Comparison of ENCODE assay signal across 8 cellular contexts in genomic region chr1:159067699-159068621, GRCh38. TPM values are rescaled to one million over a fixed set of nuclear protein-coding genes. Genes with fewer than 3 reads are reported as not detected.
A peak's percentile ranks its signal among the peaks of the same experiment; 100 is the strongest.
DNase-seq lines count a peak whose midpoint lies in the region; ATAC-seq and TF ChIP-seq lines count a peak whose summit lies in the region.

No MANE protein-coding gene starts in this region.

- H3K36me3 ChIP-seq in lung (ENCODE audit: control insufficient read depth in 2 of 2, insufficient read depth in 2 of 2, low read length in 2 of 2) (no peaks in the 10 kb centered on the region), suprapubic skin (no peaks in the 10 kb centered on the region)

- peak overlapping the region; percentile 91 for H3K27ac Mint-ChIP-seq in activated naive CD4-positive, alpha-beta T cell treated with anti-CD3 and anti-CD28 coated beads for 36 hours

- DNase-seq in activated naive CD4-positive, alpha-beta T cell treated with anti-CD3 and anti-CD28 coated beads for 36 hours = peak; percentile 31
- no peak for DNase-seq in activated naive CD4-positive, alpha-beta T cell treated with anti-CD3 and anti-CD28 coated beads, Interleukin-2, amount 50 U/mL, for 16 hours
- peak; percentile 95 for DNase-seq in SKM-1 treated with dmso at 0.1 percent for 144 hours (lab: John Stamatoyannopoulos, UW; ENCODE audit: unreplicated experiment)
- DNase-seq in lung (ENCODE audit: low spot score) = no peak
- DNase-seq in NCI-H748 (lab: John Stamatoyannopoulos, UW; ENCODE audit: unreplicated experiment) = no peak
- DNase-seq in suprapubic skin (ENCODE audit: low spot score in 2 of 2) = no peak
- no peak for DNase-seq in NCI-H187 treated with DMSO at 0.1 percent for 48 hours (lab: John Stamatoyannopoulos, UW)

- no peaks in the 10 kb centered on the region for H3K4me1 ChIP-seq in lung (ENCODE audit: control insufficient read depth in 2 of 2, insufficient read depth in 2 of 2, low read length in 2 of 2)
- H3K4me1 ChIP-seq in suprapubic skin = no peaks in the 10 kb centered on the region

- H3K4me3 ChIP-seq in lung (no peak overlapping the region), suprapubic skin (no peak overlapping the region)

- H3K36me3 Mint-ChIP-seq in activated naive CD4-positive, alpha-beta T cell treated with anti-CD3 and anti-CD28 coated beads for 36 hours (ENCODE audit: low read depth) = peaks cover 7% of the 10 kb centered on the region

- TF ChIP-seq POLR2A in suprapubic skin (IDR thresholded peaks at IDR 0.05) = no peak

- TF ChIP-seq EP300 in suprapubic skin (IDR thresholded peaks at IDR 0.05) = no peak

- CTCF ChIA-PET in activated naive CD4-positive, alpha-beta T cell treated with anti-CD3 and anti-CD28 coated beads for 36 hours (lab: Charles Lee) = interaction anchor here (0.6 to 2.3 kb wide), 9 partner anchors 9 to 1863 kb away, joined by 3 to 9 read pairs (median 5); partner anchors contain the start of gene AIM2

- intact Hi-C loops in activated naive CD4-positive, alpha-beta T cell treated with anti-CD3 and anti-CD28 coated beads for 36 hours (cut with micrococcal nuclease) = loop anchor here (1.0 to 2.0 kb wide), 5 partner anchors 9 to 99 kb away; partner anchors contain the start of gene IFI16

- no peaks in the 10 kb centered on the region for H3K27me3 ChIP-seq in lung (ENCODE audit: control insufficient read depth, insufficient read depth)
- no peaks in the 10 kb centered on the region for H3K27me3 ChIP-seq in suprapubic skin

- H3K4me1 Mint-ChIP-seq in activated naive CD4-positive, alpha-beta T cell treated with anti-CD3 and anti-CD28 coated beads for 36 hours (ENCODE audit: low read depth) = peaks cover 31% of the 10 kb centered on the region

- TF ChIP-seq CTCF in lung (IDR thresholded peaks at IDR 0.05; ENCODE audit: control extremely low read depth, extremely low read depth) = no peak
- no peak for TF ChIP-seq CTCF in suprapubic skin (IDR thresholded peaks at IDR 0.05)

- no peaks in the 10 kb centered on the region for H3K27me3 Mint-ChIP-seq in activated naive CD4-positive, alpha-beta T cell treated with anti-CD3 and anti-CD28 coated beads for 36 hours (ENCODE audit: low read depth)

- H3K9me3 Mint-ChIP-seq in activated naive CD4-positive, alpha-beta T cell treated with anti-CD3 and anti-CD28 coated beads for 36 hours = no peaks in the 10 kb centered on the region

- H3K4me3 Mint-ChIP-seq in activated naive CD4-positive, alpha-beta T cell treated with anti-CD3 and anti-CD28 coated beads for 36 hours = peak overlapping the region; percentile 53

- WGBS in lung, 2 donors = 22 to 33% methylated on average over 6 of the region's 6 CpGs
- WGBS in suprapubic skin = 53% methylated on average over 6 of the region's 6 CpGs

- ATAC-seq in HG03045 (IDR thresholded peaks at IDR 0.05; ENCODE audit: unreplicated experiment) (peak; percentile 75), lung (ENCODE audit: insufficient read depth, low FRiP score) (peak; percentile 39)

- H3K27ac ChIP-seq in lung (ENCODE audit: low read depth in 1 of 2, low read length in 1 of 2) = no peak overlapping the region
- no peak overlapping the region for H3K27ac ChIP-seq in suprapubic skin

- H3K9me3 ChIP-seq in lung (ENCODE audit: control insufficient read depth in 2 of 2, insufficient read depth in 1 of 2, low read length in 1 of 2) (no peaks in the 10 kb centered on the region), suprapubic skin (no peaks in the 10 kb centered on the region)

RNA-seq across cellular contexts. Expression of gene AIM2, which starts 8.6 kb away (rescaled TPM):
- total RNA-seq in activated naive CD4-positive, alpha-beta T cell treated with anti-CD3 and anti-CD28 coated beads for 36 hours = 10 to 100 TPM; 12.2 to 13.7 TPM
- total RNA-seq in lung (1 to 10 TPM in 1 of 2 donors, under 1 TPM in 1; 0.97 to 1.8 TPM), suprapubic skin (not detected)
- polyA plus RNA-seq in lung = 1 to 10 TPM in 1 of 2 donors, under 1 TPM in 1; 0.47 to 2.9 TPM

RNA-seq across cellular contexts. Expression of gene IFI16, which starts 58.3 kb away (rescaled TPM):
- 100 to 1,000 TPM; 287 to 288 TPM for total RNA-seq in activated naive CD4-positive, alpha-beta T cell treated with anti-CD3 and anti-CD28 coated beads for 36 hours
- total RNA-seq in lung (10 to 100 TPM; 60.7 to 86.3 TPM), suprapubic skin (10 to 100 TPM; 52.3 to 70.4 (median 66.0) TPM)
- 100 to 1,000 TPM in 1 of 2 donors, 10 to 100 TPM in 1; 76.4 to 124 TPM for polyA plus RNA-seq in lung

Comparison
In these comparisons a context has a peak if more than half of its experiments do, and no peak if none do; other contexts are left out.
1. DNase-seq: peak in activated naive CD4-positive, alpha-beta T cell treated with anti-CD3 and anti-CD28 coated beads for 36 hours (single experiment) and SKM-1 treated with dmso at 0.1 percent for 144 hours (single experiment); none in activated naive CD4-positive, alpha-beta T cell treated with anti-CD3 and anti-CD28 coated beads, Interleukin-2, amount 50 U/mL, for 16 hours (single experiment), lung (single experiment), NCI-H748 (single experiment), suprapubic skin (0 of 2) and NCI-H187 treated with DMSO at 0.1 percent for 48 hours (single experiment).
2. RNA of gene AIM2, which starts 8.6 kb away (total RNA-seq): 12.2 to 13.7 TPM in activated naive CD4-positive, alpha-beta T cell treated with anti-CD3 and anti-CD28 coated beads for 36 hours; 0.97 to 1.8 TPM in lung and not detected in suprapubic skin; every median in the first group is over 4 times any median in the second.